Comparison of ENCODE assay signal across 5 cellular contexts in genomic region chr5:150248493-150248892, GRCh38. TPM values are rescaled to one million over a fixed set of nuclear protein-coding genes. Genes with fewer than 3 reads are reported as not detected.
"Had no signal": no experiment of that assay in that cellular context is flagged by ENCODE, and none has a peak within 500 bp of the region (broad histone marks: within the 10 kb centered on the region; RNA-seq: fewer than 3 reads in every experiment).

No MANE protein-coding gene starts in this region.

RNA-seq across cellular contexts. Expression of gene CAMK2A, which starts 41.1 kb away (rescaled TPM):
- total RNA-seq: HT-29, HT1080 had no signal
- polyA plus RNA-seq: HepG2, IgD-negative memory B cell had no signal

RNA-seq across cellular contexts. Expression of gene ARSI, which starts 54.2 kb away (rescaled TPM):
- total RNA-seq: HT-29 had no signal
- polyA plus RNA-seq: IgD-negative memory B cell had no signal

RNA-seq across cellular contexts. Expression of gene SLC6A7, which starts 58.6 kb away (rescaled TPM):
- total RNA-seq: HepG2, HT1080 had no signal
- polyA plus RNA-seq: HepG2, IgD-negative memory B cell, IMR-90 had no signal
